19 cellular contexts compared by ENCODE assay signal in genomic region chr18:25935356-25935755, GRCh38.
"Had no signal": no experiment of that assay in that cellular context is flagged by ENCODE, and none has a peak within 500 bp of the region (broad histone marks: within the 10 kb centered on the region; RNA-seq: fewer than 3 reads in every experiment).

No MANE protein-coding gene starts in this region.

- DNase-seq: activated CD4-positive, alpha-beta T cell treated with anti-CD3 and anti-CD28 coated beads, Interleukin-2, amount 50 U/mL, for 4 hours; activated CD8-positive, alpha-beta memory T cell treated with anti-CD3 and anti-CD28 coated beads, Interleukin-2, amount 10 ng/mL, durations not matched to agents 7 days and 5 days; activated gamma-delta T cell; activated naive CD8-positive, alpha-beta T cell treated with anti-CD3 and anti-CD28 coated beads, Interleukin-2, amount 10 ng/mL, durations not matched to agents 7 days and 5 days; activated T-cell treated with anti-CD3 and anti-CD28 coated beads, Interleukin-2, amount 50 U/mL, for 48 hours; anterior cingulate cortex; dorsolateral prefrontal cortex; esophagus squamous epithelium; foreskin fibroblast; head of caudate nucleus; left colon; naive B cell; retina; stimulated activated CD4-positive, alpha-beta T cell treated with anti-CD3 and anti-CD28 coated beads, Interleukin-4, amount 100 ng/mL, for 1 hour; stimulated activated CD8-positive, alpha-beta memory T cell treated with anti-CD3 and anti-CD28 coated beads, Interleukin-4, amount 100 ng/mL, for 48 hours had no signal

- H3K9ac ChIP-seq: parathyroid adenoma had no signal

- H3K4me1 ChIP-seq: esophagus squamous epithelium, parathyroid adenoma had no signal

- H3K27ac ChIP-seq: dorsolateral prefrontal cortex, esophagus squamous epithelium, parathyroid adenoma, thoracic aorta had no signal

- H3K79me2 ChIP-seq: parathyroid adenoma had no signal

- H3K4me3 ChIP-seq: dorsolateral prefrontal cortex, esophagus squamous epithelium, lung, thoracic aorta had no signal

- H2AFZ ChIP-seq: parathyroid adenoma had no signal

- H3K27me3 ChIP-seq: esophagus squamous epithelium had no signal

- H3K9me3 ChIP-seq: esophagus squamous epithelium, thoracic aorta had no signal

- ATAC-seq: activated CD4-positive, CD25-positive, alpha-beta regulatory T cell treated with anti-CD3 and anti-CD28 coated beads, Interleukin-2, amount 50 U/mL, for 24 hours; activated CD8-positive, alpha-beta memory T cell treated with anti-CD3 and anti-CD28 coated beads, Interleukin-2, amount 10 ng/mL, durations not matched to agents 7 days and 5 days; left colon had no signal

- H3K36me3 ChIP-seq: esophagus squamous epithelium, thoracic aorta had no signal
